23 cellular contexts compared by ENCODE assay signal in the genomic region with DNA sequence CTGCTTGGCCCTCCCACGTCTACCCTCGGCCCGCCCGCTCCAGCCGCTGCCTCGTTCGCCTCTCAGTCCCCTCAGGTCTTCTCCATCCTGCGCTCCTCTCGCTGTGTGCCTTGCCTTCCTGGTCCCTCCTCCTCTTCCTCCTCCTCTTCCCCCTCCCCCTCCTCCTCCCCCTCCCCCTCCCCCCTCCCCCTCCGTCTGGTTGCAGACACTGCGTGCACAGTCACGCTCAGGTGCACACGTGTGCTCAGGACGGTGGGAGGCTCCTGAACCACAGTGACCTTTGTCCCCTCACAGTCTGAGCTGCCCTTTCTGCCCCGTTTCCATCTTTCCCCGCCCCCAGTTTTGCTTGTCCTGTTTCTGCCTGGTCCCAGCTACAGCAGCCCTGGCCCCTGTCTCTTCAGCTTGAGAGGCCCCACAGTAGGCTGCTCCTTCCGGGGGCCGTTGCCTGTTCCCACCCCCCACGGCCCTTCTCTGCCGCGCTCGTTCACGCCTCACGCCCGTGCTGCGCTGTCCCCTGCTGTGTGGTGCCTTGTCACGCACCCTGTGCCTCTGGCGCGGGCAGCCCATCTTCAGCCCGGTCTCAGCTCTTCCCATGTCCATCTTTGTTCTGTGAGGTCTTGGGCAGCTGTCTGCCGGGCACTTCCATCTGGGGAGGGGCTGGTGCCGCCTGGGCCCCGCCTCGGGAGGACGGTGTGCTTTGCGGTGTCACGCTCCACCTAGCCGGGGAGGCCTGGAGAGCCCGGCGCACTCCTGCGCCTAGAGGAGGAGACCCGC. TPM values are rescaled to one million over a fixed set of nuclear protein-coding genes. Genes with fewer than 3 reads are reported as not detected.
A peak's percentile ranks its signal among the peaks of the same experiment; 100 is the strongest.
DNase-seq lines count a peak whose midpoint lies in the region; ATAC-seq and TF ChIP-seq lines count a peak whose summit lies in the region.
"Had no signal": no experiment of that assay in that cellular context is flagged by ENCODE, and none has a peak within 500 bp of the region (broad histone marks: within the 10 kb centered on the region; RNA-seq: fewer than 3 reads in every experiment).

No MANE protein-coding gene starts in this region.

- 38% methylated on average over 10 of the region's 42 CpGs for WGBS in mammary epithelial cell (ENCODE audit: low coverage, missing lambda C conversion rate)

- DNase-seq in mammary epithelial cell (no peak), breast epithelium (ENCODE audit: low spot score in 2 of 2) (no peak), mucosa of descending colon (peak in 1 of 3 donors; percentile 46), GM20000 (ENCODE audit: low spot score) (no peak)
- no peak for DNase-seq in stimulated activated naive CD4-positive, alpha-beta T cell treated with Interleukin-2 at 50 U/mL for 16 hours (lab: John Stamatoyannopoulos, UW)
- no peak for DNase-seq in CD8-positive, alpha-beta memory T cell
- DNase-seq in NK-92 treated with Interleukin-12 subunit alpha and Interleukin-12 subunit beta, amount 100 ng/mL, for 24 hours (lab: John Stamatoyannopoulos, UW), result no peak
- DNase-seq: activated CD4-positive, alpha-beta memory T cell treated with anti-CD3 and anti-CD28 coated beads for 36 hours; activated naive CD4-positive, alpha-beta T cell treated with anti-CD3 and anti-CD28 coated beads, Interleukin-2, amount 50 U/mL, for 16 hours; activated T-cell treated with anti-CD3 and anti-CD28 coated beads, Interleukin-2, amount 50 U/mL, for 24 hours; body of pancreas; CD4-positive, CD25-positive, alpha-beta regulatory T cell; GM23248; head of caudate nucleus; mesendoderm; natural killer cell; NCI-H1417 treated with DMSO at 0.1 percent for 48 hours; NCI-H226; Right ventricle myocardium superior; T-cell had no signal

- H3K9ac ChIP-seq in mammary epithelial cell (ENCODE audit: insufficient read depth, low read length) (no peak overlapping the region), endocrine pancreas (ENCODE audit: control insufficient read depth, insufficient read depth, low read length) (peak overlapping the region; percentile 40)
- H3K9ac ChIP-seq: GM23248 had no signal

- H3K27me3 ChIP-seq in mammary epithelial cell (ENCODE audit: insufficient read depth, low read length), result no peaks in the 10 kb centered on the region
- no peaks in the 10 kb centered on the region for H3K27me3 ChIP-seq in breast epithelium
- H3K27me3 ChIP-seq in endocrine pancreas (ENCODE audit: control insufficient read depth, insufficient read depth, low read length), result no peaks in the 10 kb centered on the region
- H3K27me3 ChIP-seq in CD8-positive, alpha-beta memory T cell (ENCODE audit: insufficient read depth, low read length, poor library complexity, severe bottlenecking), result no peaks in the 10 kb centered on the region
- H3K27me3 ChIP-seq: body of pancreas had no signal

- peaks cover 19% of the 10 kb centered on the region for H3K36me3 ChIP-seq in mammary epithelial cell (ENCODE audit: insufficient read depth, low read length)
- H3K36me3 ChIP-seq in breast epithelium, result no peaks in the 10 kb centered on the region
- H3K36me3 ChIP-seq in endocrine pancreas (ENCODE audit: control insufficient read depth, insufficient read depth, low read length), result no peaks in the 10 kb centered on the region
- peaks cover 18% of the 10 kb centered on the region for H3K36me3 ChIP-seq in mucosa of descending colon (ENCODE audit: low read depth)
- peaks cover 47% of the 10 kb centered on the region for H3K36me3 ChIP-seq in CD8-positive, alpha-beta memory T cell (ENCODE audit: insufficient read depth, low read length)

- H3K27ac ChIP-seq in mammary epithelial cell (ENCODE audit: insufficient read depth, low read depth, low read length), result no peak overlapping the region
- peak overlapping the region in 1 of 2 donors; percentile 25 for H3K27ac ChIP-seq in breast epithelium
- H3K27ac ChIP-seq in CD8-positive, alpha-beta memory T cell (ENCODE audit: low read depth, low read length), result no peak overlapping the region
- H3K27ac ChIP-seq: A549, body of pancreas, GM23248, thoracic aorta had no signal

- H3K79me2 ChIP-seq in mammary epithelial cell (ENCODE audit: insufficient read depth, low read length), result peaks cover 92% of the 10 kb centered on the region

- intact Hi-C loops in mammary epithelial cell (cut with micrococcal nuclease), result no loop called here
- intact Hi-C loops in breast epithelium (cut with DNase I; ENCODE audit: low total_unique reads), result no loop called here
- intact Hi-C loops in mucosa of descending colon (cut with DNase I, micrococcal nuclease), result no loop called here

- H3K9me3 ChIP-seq in mammary epithelial cell (replicated peaks; ENCODE audit: insufficient read depth, low read length) (no peaks in the 10 kb centered on the region), breast epithelium (no peaks in the 10 kb centered on the region), endocrine pancreas (ENCODE audit: control insufficient read depth, low read length) (no peaks in the 10 kb centered on the region), mucosa of descending colon (no peaks in the 10 kb centered on the region)
- no peaks in the 10 kb centered on the region for H3K9me3 ChIP-seq in CD8-positive, alpha-beta memory T cell (ENCODE audit: low read length)
- H3K9me3 ChIP-seq: A549, body of pancreas, thoracic aorta had no signal

- peaks cover 19% of the 10 kb centered on the region for H3K4me1 ChIP-seq in mammary epithelial cell (ENCODE audit: insufficient read depth, low read length)
- H3K4me1 ChIP-seq in breast epithelium, result no peaks in the 10 kb centered on the region
- no peaks in the 10 kb centered on the region for H3K4me1 ChIP-seq in endocrine pancreas (ENCODE audit: control insufficient read depth, insufficient read depth, low read length)
- H3K4me1 ChIP-seq in mucosa of descending colon (ENCODE audit: low read depth), result no peaks in the 10 kb centered on the region
- H3K4me1 ChIP-seq in CD8-positive, alpha-beta memory T cell (ENCODE audit: insufficient read depth, low read length), result no peaks in the 10 kb centered on the region
- H3K4me1 ChIP-seq: A549, body of pancreas had no signal

- H3K4me3 Mint-ChIP-seq in CD8-positive, alpha-beta memory T cell, result no peak overlapping the region
- H3K4me3 Mint-ChIP-seq: activated CD4-positive, alpha-beta memory T cell treated with anti-CD3 and anti-CD28 coated beads for 36 hours; activated T-cell treated with anti-CD3 and anti-CD28 coated beads, Interleukin-2, amount 50 U/mL, for 24 hours; natural killer cell; T-cell had no signal

- peaks cover 0 to 2% of the 10 kb centered on the region in 2 donors for H3K27me3 Mint-ChIP-seq in CD8-positive, alpha-beta memory T cell
- H3K27me3 Mint-ChIP-seq: activated CD4-positive, alpha-beta memory T cell treated with anti-CD3 and anti-CD28 coated beads for 36 hours; activated T-cell treated with anti-CD3 and anti-CD28 coated beads, Interleukin-2, amount 50 U/mL, for 24 hours; CD4-positive, CD25-positive, alpha-beta regulatory T cell; T-cell had no signal

- H3K36me3 Mint-ChIP-seq in CD8-positive, alpha-beta memory T cell, result peaks cover 7 to 73% (median 10%) of the 10 kb centered on the region in 3 donors

- no TSS peak for BruUV-seq in mammary epithelial cell (replicated peaks; lab: Mats Ljungman, UMichigan)

- dilution Hi-C loops in mammary epithelial cell (cut with HindIII; ENCODE audit: low sequenced_read_pairs), result no loop called here

- peaks cover under 1 to 7% (median 6%) of the 10 kb centered on the region in 3 donors for H3K4me1 Mint-ChIP-seq in CD8-positive, alpha-beta memory T cell

- no peak for TF ChIP-seq POLR2A in breast epithelium (IDR thresholded peaks at IDR 0.05)

- TF ChIP-seq CTCF in mammary epithelial cell (conservative IDR thresholded peaks at IDR 0.05 in 1 of 2, IDR thresholded peaks at IDR 0.05 in 1 of 2; ENCODE audit: extremely low read depth in 1 of 2, insufficient read depth in 1 of 2, low read depth in 1 of 2, low read length in 2 of 2) (no peak), breast epithelium (IDR thresholded peaks at IDR 0.05) (no peak), mucosa of descending colon (IDR thresholded peaks at IDR 0.05) (no peak), GM20000 (IDR thresholded peaks at IDR 0.05; ENCODE audit: extremely low read depth, missing control alignments) (no peak)

- H4K20me1 ChIP-seq in mammary epithelial cell (ENCODE audit: insufficient read depth, low read length), result no peaks in the 10 kb centered on the region

- peak; percentile 64 for ATAC-seq in mucosa of descending colon
- ATAC-seq: A549, body of pancreas, T-cell had no signal

- no peak overlapping the region for H3K27ac Mint-ChIP-seq in CD8-positive, alpha-beta memory T cell
- H3K27ac Mint-ChIP-seq: activated CD4-positive, alpha-beta memory T cell treated with anti-CD3 and anti-CD28 coated beads for 36 hours; T-cell had no signal

- CTCF ChIA-PET in mammary epithelial cell (lab: Charles Lee; ENCODE audit: low non-redundant PET), result no interaction called here
- CTCF ChIA-PET in CD8-positive, alpha-beta memory T cell (lab: Charles Lee), result no interaction called here

- in situ Hi-C loops in mammary epithelial cell (cut with MboI; ENCODE audit: low sequenced_read_pairs in 2 of 2), result no loop called here

- no peak overlapping the region for H3K4me3 ChIP-seq in mammary epithelial cell (replicated peaks in 1 of 3; ENCODE audit: insufficient read depth in 1 of 3, low read depth in 2 of 3, low read length in 3 of 3)
- no peak overlapping the region for H3K4me3 ChIP-seq in breast epithelium
- H3K4me3 ChIP-seq in endocrine pancreas (ENCODE audit: control insufficient read depth, insufficient read depth, low read length), result no peak overlapping the region
- no peak overlapping the region for H3K4me3 ChIP-seq in mucosa of descending colon
- no peak overlapping the region for H3K4me3 ChIP-seq in CD8-positive, alpha-beta memory T cell (ENCODE audit: low read length)
- H3K4me3 ChIP-seq: A549, body of pancreas, GM23248, thoracic aorta had no signal

- POLR2A ChIA-PET in CD8-positive, alpha-beta memory T cell (lab: Charles Lee), result no interaction called here

- no peak overlapping the region for H2AFZ ChIP-seq in mammary epithelial cell (ENCODE audit: low read depth, low read length)
- H2AFZ ChIP-seq: GM23248 had no signal

- H3K4me2 ChIP-seq in mammary epithelial cell (ENCODE audit: insufficient read depth, low read depth, low read length), result peak overlapping the region; percentile 37
- H3K4me2 ChIP-seq: A549 had no signal

- H3K9me3 Mint-ChIP-seq in CD8-positive, alpha-beta memory T cell, result no peaks in the 10 kb centered on the region
- H3K9me3 Mint-ChIP-seq: activated CD4-positive, alpha-beta memory T cell treated with anti-CD3 and anti-CD28 coated beads for 36 hours; activated T-cell treated with anti-CD3 and anti-CD28 coated beads, Interleukin-2, amount 50 U/mL, for 24 hours; natural killer cell; T-cell had no signal

RNA-seq across cellular contexts. Expression of gene RPS15, which starts 13.8 kb away (rescaled TPM):
- 100 to 1,000 TPM; 318 to 950 TPM for total RNA-seq in mammary epithelial cell
- 2,121 TPM for polyA plus RNA-seq in mammary epithelial cell
- 372 TPM for polyA minus RNA-seq in mammary epithelial cell
- 1,000 to 10,000 TPM; 2,978 to 3,238 (median 2,982) TPM for total RNA-seq in breast epithelium
- 100 to 1,000 TPM; 748 to 897 (median 892) TPM for total RNA-seq in mucosa of descending colon
- 1,000 to 10,000 TPM; 1,485 to 1,540 TPM for total RNA-seq in CD8-positive, alpha-beta memory T cell
- 2,756 TPM for polyA plus RNA-seq in CD8-positive, alpha-beta memory T cell

RNA-seq across cellular contexts. Expression of gene DAZAP1, which starts 17.0 kb away (rescaled TPM):
- total RNA-seq in mammary epithelial cell (100 to 1,000 TPM in 1 of 2 donors, 10 to 100 TPM in 1; 32.8 to 163 TPM), breast epithelium (10 to 100 TPM; 35.8 to 50.9 (median 48.8) TPM), mucosa of descending colon (100 to 1,000 TPM; 117 to 123 (median 119) TPM)
- polyA plus RNA-seq in mammary epithelial cell, result 56.3 TPM
- 238 TPM for polyA minus RNA-seq in mammary epithelial cell
- 100 to 1,000 TPM; 253 TPM for total RNA-seq in CD8-positive, alpha-beta memory T cell
- polyA plus RNA-seq in CD8-positive, alpha-beta memory T cell, result 7.7 TPM

RNA-seq across cellular contexts. Expression of gene GAMT, which starts 23.0 kb away (rescaled TPM):
- 10 to 100 TPM in 1 of 2 donors, 1 to 10 TPM in 1; 4.2 to 19.5 TPM for total RNA-seq in mammary epithelial cell
- polyA plus RNA-seq in mammary epithelial cell, result 8.0 TPM
- not detected for polyA minus RNA-seq in mammary epithelial cell
- 10 to 100 TPM; 23.6 to 40.0 (median 30.3) TPM for total RNA-seq in breast epithelium
- total RNA-seq in mucosa of descending colon, result 1 to 10 TPM; 1.6 to 7.0 (median 2.1) TPM
- 10 to 100 TPM; 29.0 to 29.5 TPM for total RNA-seq in CD8-positive, alpha-beta memory T cell
- polyA plus RNA-seq in CD8-positive, alpha-beta memory T cell, result 20.4 TPM

RNA-seq across cellular contexts. Expression of gene APC2, which starts 25.6 kb away (rescaled TPM):
- under 1 TPM; under 0.01 to 0.19 TPM for total RNA-seq in mammary epithelial cell
- polyA plus RNA-seq in mammary epithelial cell, result 0.08 TPM
- polyA minus RNA-seq in mammary epithelial cell, result not detected
- total RNA-seq in breast epithelium, result under 1 TPM; under 0.01 to 0.29 (median 0.16) TPM
- total RNA-seq in mucosa of descending colon, result 1 to 10 TPM in 1 of 3 donors, under 1 TPM in 2; 0.23 to 5.9 (median 0.24) TPM
- under 1 TPM; 0.09 to 0.11 TPM for total RNA-seq in CD8-positive, alpha-beta memory T cell
- not detected for polyA plus RNA-seq in CD8-positive, alpha-beta memory T cell

RNA-seq across cellular contexts. Expression of gene NDUFS7, which starts 40.7 kb away (rescaled TPM):
- total RNA-seq in mammary epithelial cell, result 10 to 100 TPM; 34.3 to 73.6 TPM
- polyA plus RNA-seq in mammary epithelial cell, result 61.1 TPM
- polyA minus RNA-seq in mammary epithelial cell, result 11.9 TPM
- total RNA-seq in breast epithelium, result 100 to 1,000 TPM in 1 of 3 donors, 10 to 100 TPM in 2; 67.5 to 122 (median 67.5) TPM
- 100 to 1,000 TPM; 118 to 160 (median 148) TPM for total RNA-seq in mucosa of descending colon
- 100 to 1,000 TPM; 102 to 104 TPM for total RNA-seq in CD8-positive, alpha-beta memory T cell
- polyA plus RNA-seq in CD8-positive, alpha-beta memory T cell, result 207 TPM
